9 cellular contexts compared by ENCODE assay signal in the genomic region with DNA sequence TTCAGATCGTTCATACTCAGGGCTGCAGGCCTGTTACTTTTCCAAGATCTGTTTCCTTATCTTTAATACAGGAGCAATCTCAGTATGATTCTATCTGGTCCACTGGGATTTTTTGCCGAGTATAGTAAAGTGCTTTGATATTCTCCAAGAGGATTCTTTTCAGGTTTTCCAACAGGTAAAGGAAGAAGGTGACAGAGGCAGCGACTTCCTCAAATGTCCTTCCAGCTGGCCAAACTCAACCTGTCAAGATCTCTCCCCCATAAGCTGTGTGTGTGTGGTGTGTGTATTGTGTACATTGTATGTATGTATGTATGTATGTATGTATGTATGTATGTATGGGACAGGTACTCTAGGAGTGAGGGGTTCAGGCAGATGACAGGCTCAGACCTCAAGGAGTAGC.
DNase-seq lines count a peak whose midpoint lies in the region; ATAC-seq and TF ChIP-seq lines count a peak whose summit lies in the region.
"Had no signal": no experiment of that assay in that cellular context is flagged by ENCODE, and none has a peak within 500 bp of the region (broad histone marks: within the 10 kb centered on the region; RNA-seq: fewer than 3 reads in every experiment).

No MANE protein-coding gene starts in this region.

- no peaks in the 10 kb centered on the region for H3K9me3 Mint-ChIP-seq in nephron progenitor cell

- H3K4me3 ChIP-seq in MM.1S (ENCODE audit: low read length) = peak overlapping the region; percentile 86
- peak overlapping the region; percentile 76 for H3K4me3 ChIP-seq in effector memory CD4-positive, alpha-beta T cell (ENCODE audit: insufficient read depth, low read depth, low read length, poor library complexity, severe bottlenecking)

- H3K4me1 Mint-ChIP-seq in nephron progenitor cell = peaks cover 27% of the 10 kb centered on the region

- no peaks in the 10 kb centered on the region for H3K9me3 ChIP-seq in MM.1S (replicated peaks; ENCODE audit: insufficient read depth, low read length)
- no peaks in the 10 kb centered on the region for H3K9me3 ChIP-seq in effector memory CD4-positive, alpha-beta T cell (ENCODE audit: control insufficient read depth, low read length)

- H3K9ac ChIP-seq in MM.1S (ENCODE audit: low read length) = peak overlapping the region; percentile 80

- no peaks in the 10 kb centered on the region for H4K20me1 ChIP-seq in MM.1S (ENCODE audit: insufficient read depth, low read length)

- H3K36me3 ChIP-seq in MM.1S (replicated peaks; ENCODE audit: insufficient read depth, low read length) = no peaks in the 10 kb centered on the region
- H3K36me3 ChIP-seq in effector memory CD4-positive, alpha-beta T cell (ENCODE audit: control insufficient read depth, insufficient read depth, low read length) = no peaks in the 10 kb centered on the region

- peaks cover 56% of the 10 kb centered on the region for H3K79me2 ChIP-seq in MM.1S (ENCODE audit: low read length)

- ATAC-seq in HG03280 (IDR thresholded peaks at IDR 0.05; ENCODE audit: unreplicated experiment) (no peak), HG02798 (IDR thresholded peaks at IDR 0.05; ENCODE audit: poor library complexity, unreplicated experiment) (no peak)

- H3K4me2 ChIP-seq in MM.1S (ENCODE audit: low read depth, low read length) = peak overlapping the region; percentile 65

- no peaks in the 10 kb centered on the region for H3K9me2 ChIP-seq in MM.1S (replicated peaks; ENCODE audit: insufficient read depth, low read length)

- H3K4me1 ChIP-seq in MM.1S (ENCODE audit: low read length) = peaks cover 8% of the 10 kb centered on the region
- peaks cover 8% of the 10 kb centered on the region for H3K4me1 ChIP-seq in effector memory CD4-positive, alpha-beta T cell (ENCODE audit: control insufficient read depth, insufficient read depth, low read length, poor library complexity, severe bottlenecking)

- peaks cover 17% of the 10 kb centered on the region for H3K36me3 Mint-ChIP-seq in nephron progenitor cell (ENCODE audit: low read depth)

- no peak overlapping the region for H2AFZ ChIP-seq in MM.1S (ENCODE audit: low read length)

- peak overlapping the region; percentile 98 for H3K4me3 Mint-ChIP-seq in nephron progenitor cell

- DNase-seq in MM.1S (no peak), nephron progenitor cell (no peak), NCI-H187 treated with DMSO at 0.1 percent for 48 hours (lab: John Stamatoyannopoulos, UW) (no peak), NCI-H2196 treated with DMSO at 0.1 percent for 48 hours (lab: John Stamatoyannopoulos, UW; ENCODE audit: unreplicated experiment) (no peak)
- DNase-seq in effector memory CD4-positive, alpha-beta T cell = no peak
- DNase-seq: midbrain had no signal

- H3F3A ChIP-seq in MM.1S (ENCODE audit: insufficient read depth, low read length) = peaks cover 7% of the 10 kb centered on the region

- peaks cover 5% of the 10 kb centered on the region for H3K27me3 Mint-ChIP-seq in nephron progenitor cell (ENCODE audit: low read depth, poor library complexity)

- H3K27ac Mint-ChIP-seq in nephron progenitor cell = no peak overlapping the region

- TF ChIP-seq CTCF in C4-2B (conservative IDR thresholded peaks at IDR 0.05) = no peak
- TF ChIP-seq CTCF in MM.1S (IDR thresholded peaks at IDR 0.05; ENCODE audit: low read length) = no peak
- no peak for TF ChIP-seq CTCF in nephron progenitor cell (IDR thresholded peaks at IDR 0.05)

- H3K27ac ChIP-seq in C4-2B (peak overlapping the region; percentile 96; the same call in 1 of the 2 replicates), MM.1S (ENCODE audit: low read length) (peak overlapping the region; percentile 77; the same call in 1 of the 2 replicates)
- H3K27ac ChIP-seq in effector memory CD4-positive, alpha-beta T cell (ENCODE audit: insufficient read depth, low read length, poor library complexity, severe bottlenecking) = peak overlapping the region; percentile 93

- no peaks in the 10 kb centered on the region for H3K27me3 ChIP-seq in MM.1S (replicated peaks; ENCODE audit: insufficient read depth, low read length)
- H3K27me3 ChIP-seq in effector memory CD4-positive, alpha-beta T cell (replicated peaks; ENCODE audit: control insufficient read depth, insufficient read depth, low read length, poor library complexity, severe bottlenecking) = no peaks in the 10 kb centered on the region
